22 cellular contexts compared by ENCODE assay signal in the genomic region with DNA sequence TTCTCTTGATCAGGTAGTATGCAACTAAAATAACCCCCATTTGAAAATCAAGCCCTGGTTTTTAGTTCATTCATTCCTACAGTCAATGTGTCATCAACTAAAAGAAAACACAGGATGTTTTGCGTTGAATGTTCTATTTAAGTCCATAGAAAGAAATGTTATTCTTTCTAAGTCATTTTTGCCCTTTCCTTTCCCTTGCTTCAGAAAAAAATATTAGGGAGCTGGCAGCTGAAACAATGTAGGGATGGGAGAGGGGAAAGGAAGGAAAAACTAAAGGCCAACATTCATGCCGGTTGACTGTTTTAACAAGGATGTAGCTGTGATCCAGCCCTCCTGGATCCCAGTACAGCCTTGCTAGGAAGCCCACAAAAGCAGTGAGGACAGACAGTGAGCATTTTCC.
DNase-seq lines count a peak whose midpoint lies in the region; ATAC-seq and TF ChIP-seq lines count a peak whose summit lies in the region.
"Had no signal": no experiment of that assay in that cellular context is flagged by ENCODE, and none has a peak within 500 bp of the region (broad histone marks: within the 10 kb centered on the region; RNA-seq: fewer than 3 reads in every experiment).

No MANE protein-coding gene starts in this region.

- no peaks in the 10 kb centered on the region for H3K9me3 ChIP-seq in CD4-positive, alpha-beta T cell (ENCODE audit: control insufficient read depth, low read length)
- H3K9me3 ChIP-seq: right lobe of liver, vagina had no signal

- ATAC-seq in CD4-positive, alpha-beta T cell (ENCODE audit: poor library complexity) = no peak
- no peak for ATAC-seq in HG02981 (IDR thresholded peaks at IDR 0.05; ENCODE audit: unreplicated experiment)
- ATAC-seq: esophagus mucosa had no signal

- DNase-seq in CD4-positive, alpha-beta T cell = no peak
- DNase-seq in LHCN-M2 (ENCODE audit: low read depth) (peak; percentile 60), endothelial cell (ENCODE audit: low spot score) (no peak), non-pigmented ciliary epithelial cell (ENCODE audit: low read depth) (peak; percentile 32), HK-2 (ENCODE audit: unreplicated experiment) (no peak), NCI-H510A (lab: John Stamatoyannopoulos, UW) (no peak), GOT3 (lab: John Stamatoyannopoulos, UW) (no peak)
- DNase-seq: activated CD4-positive, CD25-positive, alpha-beta regulatory T cell; amygdala; COR-L47; dorsolateral prefrontal cortex; NCI-H1092 treated with DMSO at 0.1 percent for 48 hours; NCI-H2081 treated with DMSO at 0.1 percent for 48 hours; NCI-H524; nucleus accumbens; right lobe of liver; T-helper 2 cell had no signal

- H3K36me3 Mint-ChIP-seq in CD4-positive, alpha-beta T cell (ENCODE audit: low read depth) = no peaks in the 10 kb centered on the region
- no peaks in the 10 kb centered on the region for H3K36me3 Mint-ChIP-seq in endothelial cell (ENCODE audit: low read depth, unreplicated experiment)

- no peak for TF ChIP-seq CTCF in CD4-positive, alpha-beta T cell (IDR thresholded peaks at IDR 0.05)
- TF ChIP-seq CTCF in endothelial cell (IDR thresholded peaks at IDR 0.05; ENCODE audit: unreplicated experiment) = no peak

- H3K27ac Mint-ChIP-seq in CD4-positive, alpha-beta T cell = peak overlapping the region; percentile 68
- peak overlapping the region; percentile 90 for H3K27ac Mint-ChIP-seq in endothelial cell (ENCODE audit: unreplicated experiment)

- H3K27me3 Mint-ChIP-seq in CD4-positive, alpha-beta T cell = no peaks in the 10 kb centered on the region
- no peaks in the 10 kb centered on the region for H3K27me3 Mint-ChIP-seq in endothelial cell (ENCODE audit: unreplicated experiment)

- CTCF ChIA-PET in CD4-positive, alpha-beta T cell (lab: Charles Lee) = interaction anchor here (2.3 kb wide), 1 partner anchor 153 kb away, joined by 7 read pairs; no protein-coding TSS in a partner anchor

- POLR2A ChIA-PET in CD4-positive, alpha-beta T cell (lab: Charles Lee) = interaction anchor here (0.6 to 9.3 kb wide), 5 partner anchors 38 to 192 kb away, joined by 3 to 112 read pairs (median 3); a partner anchor contains a TSS

- H3K4me3 Mint-ChIP-seq in CD4-positive, alpha-beta T cell = peak overlapping the region; percentile 20
- H3K4me3 Mint-ChIP-seq in endothelial cell (ENCODE audit: unreplicated experiment) = no peak overlapping the region

- no peak overlapping the region for H3K27ac ChIP-seq in CD4-positive, alpha-beta T cell (ENCODE audit: low read depth, low read length)
- H3K27ac ChIP-seq: hepatocyte, KMS-11, right lobe of liver, vagina had no signal

- no peaks in the 10 kb centered on the region for H3K9me3 Mint-ChIP-seq in CD4-positive, alpha-beta T cell
- no peaks in the 10 kb centered on the region for H3K9me3 Mint-ChIP-seq in endothelial cell (ENCODE audit: unreplicated experiment)

- intact Hi-C loops in CD4-positive, alpha-beta T cell (cut with DNase I, micrococcal nuclease) = loop anchor here (2.0 to 10.0 kb wide), 3 partner anchors 224 to 662 kb away; no protein-coding TSS in a partner anchor

- peaks cover 86% of the 10 kb centered on the region for H3K4me1 Mint-ChIP-seq in CD4-positive, alpha-beta T cell (ENCODE audit: low read depth)
- H3K4me1 Mint-ChIP-seq in endothelial cell (ENCODE audit: unreplicated experiment) = peaks cover 50% of the 10 kb centered on the region

- H3K27me3 ChIP-seq in CD4-positive, alpha-beta T cell (ENCODE audit: control insufficient read depth, insufficient read depth, low read length) = no peaks in the 10 kb centered on the region
- H3K27me3 ChIP-seq: dorsolateral prefrontal cortex, hepatocyte, right lobe of liver, vagina had no signal

Comparison
In these comparisons a context has a peak if more than half of its experiments do, and no peak if none do; other contexts are left out.
1. DNase-seq: peak in LHCN-M2 (single experiment) and non-pigmented ciliary epithelial cell (single experiment); none in CD4-positive, alpha-beta T cell (0 of 10), endothelial cell (single experiment), HK-2 (single experiment), NCI-H510A (single experiment) and GOT3 (single experiment).